In genomic region chr11:41414771-41415440, GRCh38 we compare ENCODE assay signal across 23 cellular contexts. TPM values are rescaled to one million over a fixed set of nuclear protein-coding genes. Genes with fewer than 3 reads are reported as not detected.
"Had no signal": no experiment of that assay in that cellular context is flagged by ENCODE, and none has a peak within 500 bp of the region (broad histone marks: within the 10 kb centered on the region; RNA-seq: fewer than 3 reads in every experiment).

No MANE protein-coding gene starts in this region.

- H3K36me3 ChIP-seq: heart left ventricle, prostate gland, spleen, stomach, thoracic aorta, transverse colon had no signal

- H3K4me1 ChIP-seq: heart left ventricle, parathyroid adenoma, prostate gland, spleen, stomach, transverse colon had no signal

- H3K4me3 ChIP-seq: dorsolateral prefrontal cortex, heart left ventricle, prostate gland, spleen, stomach, thoracic aorta, transverse colon had no signal

- H3K79me2 ChIP-seq: parathyroid adenoma had no signal

- H3K27ac ChIP-seq: dorsolateral prefrontal cortex, heart left ventricle, parathyroid adenoma, prostate gland, stomach, thoracic aorta, transverse colon had no signal

- H2AFZ ChIP-seq: parathyroid adenoma had no signal

- H3K9ac ChIP-seq: parathyroid adenoma had no signal

- H3K27me3 Mint-ChIP-seq: naive thymus-derived CD4-positive, alpha-beta T cell had no signal

- H3K4me1 Mint-ChIP-seq: naive thymus-derived CD4-positive, alpha-beta T cell; nephron progenitor cell had no signal

- H3K27ac Mint-ChIP-seq: naive thymus-derived CD4-positive, alpha-beta T cell; nephron progenitor cell had no signal

- H3K36me3 Mint-ChIP-seq: naive thymus-derived CD4-positive, alpha-beta T cell had no signal

- H3K27me3 ChIP-seq: dorsolateral prefrontal cortex, heart left ventricle, spleen, stomach, transverse colon had no signal

- ATAC-seq: heart left ventricle; naive thymus-derived CD4-positive, alpha-beta T cell; sciatic nerve had no signal

- H3K4me3 Mint-ChIP-seq: naive thymus-derived CD4-positive, alpha-beta T cell; nephron progenitor cell had no signal

- DNase-seq: cortex of kidney; dorsolateral prefrontal cortex; effector CD8-positive, alpha-beta T cell; foreskin melanocyte; heart left ventricle; hypothalamus; kidney glomerular epithelial cell; naive thymus-derived CD4-positive, alpha-beta T cell; nephron progenitor cell; spleen; stimulated activated CD4-positive, alpha-beta T cell treated with anti-CD3 and anti-CD28 coated beads, Interleukin-15, amount 100 ng/mL, for 24 hours; stimulated activated CD4-positive, alpha-beta T cell treated with anti-CD3 and anti-CD28 coated beads, Interleukin-1b, Interleukin-23, amount 100 ng/mL, for 48 hours; stimulated activated CD4-positive, alpha-beta T cell treated with anti-CD3 and anti-CD28 coated beads, Interleukin-4, amount 100 ng/mL, for 24 hours; stimulated activated naive CD4-positive, alpha-beta T cell; stomach; substantia nigra; transverse colon had no signal

RNA-seq across cellular contexts. Expression of gene LRRC4C, which starts 44.5 kb away (rescaled TPM):
- total RNA-seq: lung microvascular endothelial cell; mononuclear cell; naive thymus-derived CD4-positive, alpha-beta T cell had no signal
- polyA plus RNA-seq: naive thymus-derived CD4-positive, alpha-beta T cell had no signal
